13 cellular contexts compared by ENCODE assay signal in the genomic region with DNA sequence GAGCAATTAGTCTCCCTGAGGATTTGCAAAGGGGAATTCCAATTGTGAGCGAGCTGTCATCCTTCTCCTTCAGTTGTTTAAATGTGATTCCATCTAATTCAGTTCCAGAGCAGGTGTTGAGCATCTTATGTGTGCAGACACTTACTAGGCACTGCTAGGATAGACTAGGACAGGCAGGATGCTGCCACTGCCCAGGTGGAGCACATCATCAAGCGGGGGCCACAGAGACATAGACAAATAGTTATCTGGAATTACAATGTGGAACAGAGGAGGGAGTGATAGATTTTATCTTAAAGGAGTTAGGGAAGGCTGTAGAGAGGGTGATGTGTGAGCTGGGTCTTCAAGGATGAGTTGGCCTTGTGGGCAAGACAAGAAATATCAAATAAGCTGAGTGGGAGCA. TPM values are rescaled to one million over a fixed set of nuclear protein-coding genes. Genes with fewer than 3 reads are reported as not detected.
A peak's percentile ranks its signal among the peaks of the same experiment; 100 is the strongest.
DNase-seq lines count a peak whose midpoint lies in the region; ATAC-seq and TF ChIP-seq lines count a peak whose summit lies in the region.
"Had no signal": no experiment of that assay in that cellular context is flagged by ENCODE, and none has a peak within 500 bp of the region (broad histone marks: within the 10 kb centered on the region; RNA-seq: fewer than 3 reads in every experiment).

No MANE protein-coding gene starts in this region.

- no peak overlapping the region for H3K4me3 ChIP-seq in CD8-positive, alpha-beta T cell (ENCODE audit: low read depth, low read length)
- H3K4me3 ChIP-seq: thoracic aorta had no signal

- H3K27me3 Mint-ChIP-seq in CD8-positive, alpha-beta T cell (ENCODE audit: low read depth), result no peaks in the 10 kb centered on the region
- no peaks in the 10 kb centered on the region for H3K27me3 Mint-ChIP-seq in natural killer cell (ENCODE audit: low read depth in 2 of 2)

- TF ChIP-seq CTCF in CD8-positive, alpha-beta T cell (IDR thresholded peaks at IDR 0.05), result no peak
- TF ChIP-seq CTCF in natural killer cell (IDR thresholded peaks at IDR 0.05), result no peak

- peaks cover 53% of the 10 kb centered on the region for H3K4me1 ChIP-seq in CD8-positive, alpha-beta T cell (ENCODE audit: insufficient read depth, low read length)

- POLR2A ChIA-PET in CD8-positive, alpha-beta T cell (lab: Charles Lee), result interaction anchor here (0.6 kb wide), 1 partner anchor 126 kb away, joined by 3 read pairs; no protein-coding TSS in a partner anchor

- CTCF ChIA-PET in CD8-positive, alpha-beta T cell (lab: Charles Lee), result interaction anchor here (0.7 kb wide), 1 partner anchor 78 kb away, joined by 3 read pairs; no protein-coding TSS in a partner anchor

- H3K9me3 ChIP-seq in CD8-positive, alpha-beta T cell (ENCODE audit: low read length), result no peaks in the 10 kb centered on the region
- H3K9me3 ChIP-seq: thoracic aorta had no signal

- no peaks in the 10 kb centered on the region for H3K36me3 ChIP-seq in CD8-positive, alpha-beta T cell (ENCODE audit: insufficient read depth, low read length)
- H3K36me3 ChIP-seq: thoracic aorta had no signal

- H3K36me3 Mint-ChIP-seq in CD8-positive, alpha-beta T cell, result no peaks in the 10 kb centered on the region
- peaks cover 0 to 12% of the 10 kb centered on the region in 2 donors for H3K36me3 Mint-ChIP-seq in activated naive CD4-positive, alpha-beta T cell treated with anti-CD3 and anti-CD28 coated beads, Interleukin-2, amount 50 U/mL, for 72 hours
- H3K36me3 Mint-ChIP-seq in natural killer cell, result no peaks in the 10 kb centered on the region

- intact Hi-C loops in CD8-positive, alpha-beta T cell (cut with DNase I, micrococcal nuclease), result loop anchor here (1.0 to 5.0 kb wide), 2 partner anchors 34 to 248 kb away; no protein-coding TSS in a partner anchor
- intact Hi-C loops in natural killer cell (cut with micrococcal nuclease), result loop anchor here (1.0 to 10.0 kb wide), 5 partner anchors 8 to 261 kb away; no protein-coding TSS in a partner anchor

- H3K27ac ChIP-seq in CD8-positive, alpha-beta T cell (ENCODE audit: low read depth, low read length), result peak overlapping the region; percentile 3
- H3K27ac ChIP-seq: thoracic aorta had no signal

- ATAC-seq in CD8-positive, alpha-beta T cell, result peak; percentile 1
- ATAC-seq in HG03095 (IDR thresholded peaks at IDR 0.05; ENCODE audit: unreplicated experiment), result peak; percentile 20
- ATAC-seq in activated naive CD4-positive, alpha-beta T cell treated with anti-CD3 and anti-CD28 coated beads, Interleukin-2, amount 50 U/mL, for 72 hours, result peak in 1 of 2 donors; percentile 29
- no peak for ATAC-seq in natural killer cell
- no peak for ATAC-seq in GM19467 (IDR thresholded peaks at IDR 0.05; ENCODE audit: unreplicated experiment)
- ATAC-seq in HG03342 (IDR thresholded peaks at IDR 0.05; ENCODE audit: unreplicated experiment), result no peak

- H3K9me3 Mint-ChIP-seq in CD8-positive, alpha-beta T cell, result no peaks in the 10 kb centered on the region
- no peaks in the 10 kb centered on the region for H3K9me3 Mint-ChIP-seq in activated naive CD4-positive, alpha-beta T cell treated with anti-CD3 and anti-CD28 coated beads, Interleukin-2, amount 50 U/mL, for 72 hours
- no peaks in the 10 kb centered on the region for H3K9me3 Mint-ChIP-seq in natural killer cell
- H3K9me3 Mint-ChIP-seq: activated B cell treated with CpG ODN at 0.5 μM for 24 hours had no signal

- peak overlapping the region; percentile 92 for H3K27ac Mint-ChIP-seq in CD8-positive, alpha-beta T cell
- H3K27ac Mint-ChIP-seq in activated naive CD4-positive, alpha-beta T cell treated with anti-CD3 and anti-CD28 coated beads, Interleukin-2, amount 50 U/mL, for 72 hours, result peak overlapping the region; percentile 53 to 93
- H3K27ac Mint-ChIP-seq in natural killer cell, result peak overlapping the region; percentile 83 to 99
- H3K27ac Mint-ChIP-seq: activated B cell treated with CpG ODN at 0.5 μM for 24 hours had no signal

- no peak overlapping the region for H3K4me3 Mint-ChIP-seq in CD8-positive, alpha-beta T cell
- peak overlapping the region; percentile 81 for H3K4me3 Mint-ChIP-seq in natural killer cell
- H3K4me3 Mint-ChIP-seq: activated B cell treated with CpG ODN at 0.5 μM for 24 hours, IgD-negative memory B cell had no signal

- DNase-seq in CD8-positive, alpha-beta T cell, result peak in 1 of 7 experiments; percentile 48
- peak in 1 of 2 donors; percentile 21 for DNase-seq in activated naive CD4-positive, alpha-beta T cell treated with anti-CD3 and anti-CD28 coated beads, Interleukin-2, amount 50 U/mL, for 72 hours (ENCODE audit: low spot score in 2 of 2)
- no peak for DNase-seq in natural killer cell
- DNase-seq in RPMI8226, result no peak
- no peak for DNase-seq in NCI-H1694 (lab: John Stamatoyannopoulos, UW)
- DNase-seq: activated B cell treated with CpG ODN at 0.5 μM for 24 hours, COR-L47, cortex of kidney had no signal

- H3K4me1 Mint-ChIP-seq in CD8-positive, alpha-beta T cell (ENCODE audit: low read depth), result peaks cover 81% of the 10 kb centered on the region
- peaks cover 94 to 96% of the 10 kb centered on the region in 2 donors for H3K4me1 Mint-ChIP-seq in natural killer cell
- H3K4me1 Mint-ChIP-seq: activated B cell treated with CpG ODN at 0.5 μM for 24 hours had no signal

- no peaks in the 10 kb centered on the region for H3K27me3 ChIP-seq in CD8-positive, alpha-beta T cell (ENCODE audit: insufficient read depth, low read length)

RNA-seq across cellular contexts. Expression of a gene that starts 55.9 kb away (rescaled TPM):
- total RNA-seq in CD8-positive, alpha-beta T cell, result 1 to 10 TPM; 2.2 to 2.7 TPM
- 10 to 100 TPM; 38.2 to 38.9 TPM for total RNA-seq in activated naive CD4-positive, alpha-beta T cell treated with anti-CD3 and anti-CD28 coated beads, Interleukin-2, amount 50 U/mL, for 72 hours
- 10 to 100 TPM in 1 of 3 donors, 1 to 10 TPM in 2; 7.2 to 11.4 (median 7.9) TPM for total RNA-seq in natural killer cell

Comparison
In these comparisons a context has a peak if more than half of its experiments do, and no peak if none do; other contexts are left out.
1. ATAC-seq: peak in CD8-positive, alpha-beta T cell (single experiment) and HG03095 (single experiment); none in natural killer cell (0 of 3), GM19467 (single experiment) and HG03342 (single experiment).
2. Peak in every context shown above with its lines, with median percentiles within 50 percentile points of each other: H3K27ac Mint-ChIP-seq.